In genomic region chr16:26316683-26317464, GRCh38 we compare ENCODE assay signal across 1 cellular context.
TF ChIP-seq lines count a peak whose summit lies in the region.

No MANE protein-coding gene starts in this region.

TF ChIP-seq in GM23338, 12 proteins besides CTCF, POLR2A, EP300 and RAD21:
- TF ChIP-seq POLR2AphosphoS5 (IDR thresholded peaks at IDR 0.05; ENCODE audit: low read depth) (no peak), REST (IDR thresholded peaks at IDR 0.05; ENCODE audit: unreplicated experiment) (peak; percentile 85)
TF ChIP-seq in GM23338: peak in this region for 1.
